Comparison of ENCODE assay signal across 25 cellular contexts in genomic region chr5:151162794-151163193, GRCh38. TPM values are rescaled to one million over a fixed set of nuclear protein-coding genes. Genes with fewer than 3 reads are reported as not detected.
DNase-seq lines count a peak whose midpoint lies in the region; ATAC-seq and TF ChIP-seq lines count a peak whose summit lies in the region.
"Had no signal": no experiment of that assay in that cellular context is flagged by ENCODE, and none has a peak within 500 bp of the region (broad histone marks: within the 10 kb centered on the region; RNA-seq: fewer than 3 reads in every experiment).

No MANE protein-coding gene starts in this region.

- TF ChIP-seq POLR2A in heart left ventricle (IDR thresholded peaks at IDR 0.05) = no peak

- no peaks in the 10 kb centered on the region for H3K36me3 Mint-ChIP-seq in stimulated activated memory B cell treated with anti-CD40 and anti-IgM and Interleukin-4, amounts not matched to agents 10 μg/mL and 1 μg/mL and 100 μg/mL, for 72 hours
- H3K36me3 Mint-ChIP-seq: CD4-positive, CD25-positive, alpha-beta regulatory T cell had no signal

- 71 to 92% (median 83%) methylated on average over 1 of the region's 1 CpG for WGBS in heart left ventricle, 4 donors

- no peaks in the 10 kb centered on the region for H3K9me3 Mint-ChIP-seq in stimulated activated memory B cell treated with anti-CD40 and anti-IgM and Interleukin-4, amounts not matched to agents 10 μg/mL and 1 μg/mL and 100 μg/mL, for 72 hours
- H3K9me3 Mint-ChIP-seq: CD4-positive, CD25-positive, alpha-beta regulatory T cell had no signal

- H3K9me3 ChIP-seq in cardiac muscle cell (ENCODE audit: low read depth) (no peaks in the 10 kb centered on the region), heart left ventricle (no peaks in the 10 kb centered on the region)
- H3K9me3 ChIP-seq: BE2C had no signal

- H3K27ac ChIP-seq in cardiac muscle cell = peak overlapping the region; percentile 65
- peak overlapping the region in 1 of 12 donors; percentile 6 for H3K27ac ChIP-seq in heart left ventricle
- H3K27ac ChIP-seq in coronary artery = no peak overlapping the region
- H3K27ac ChIP-seq: 22Rv1, SK-N-MC had no signal

- intact Hi-C loops in heart left ventricle (cut with DNase I) = loop anchor here in 6 of 10 donors (2.0 to 10.0 kb wide), 4 partner anchors 62 to 160 kb away; partner anchors contain the start of gene CCDC69 (in 1 of the 6)

- no peaks in the 10 kb centered on the region for H3K27me3 ChIP-seq in cardiac muscle cell
- H3K27me3 ChIP-seq in heart left ventricle = no peaks in the 10 kb centered on the region
- H3K27me3 ChIP-seq: BE2C had no signal

- H3K4me1 ChIP-seq in cardiac muscle cell (ENCODE audit: low read depth) = peaks cover 31% of the 10 kb centered on the region
- H3K4me1 ChIP-seq in heart left ventricle = peaks cover 0 to 21% (median 14%) of the 10 kb centered on the region in 12 donors
- H3K4me1 ChIP-seq: BE2C had no signal

- H3K27ac Mint-ChIP-seq in stimulated activated memory B cell treated with anti-CD40 and anti-IgM and Interleukin-4, amounts not matched to agents 10 μg/mL and 1 μg/mL and 100 μg/mL, for 72 hours = peak overlapping the region; percentile 26

- H3K4me3 ChIP-seq in cardiac muscle cell = no peak overlapping the region
- no peak overlapping the region for H3K4me3 ChIP-seq in heart left ventricle
- H3K4me3 ChIP-seq in coronary artery = no peak overlapping the region
- H3K4me3 ChIP-seq: GM12878, SK-N-MC had no signal

- DNase-seq in cardiac muscle cell (ENCODE audit: low read depth in 1 of 2, low spot score in 1 of 2) (no peak), heart left ventricle (no peak), left lobe of liver (ENCODE audit: low spot score) (no peak), Kasumi-1 (lab: John Stamatoyannopoulos, UW) (no peak), coronary artery (ENCODE audit: low spot score) (no peak)
- DNase-seq: BE2C; CD4-positive, CD25-positive, alpha-beta regulatory T cell; COR-L47; DMS 273 treated with DMSO at 0.1 percent for 48 hours; GF-D8; KBM-7; MV-4-11; NCI-H1417; NCI-H187; NCI-H2227 treated with DMSO at 0.1 percent for 48 hours; NCI-H510A treated with DMSO at 0.1 percent for 48 hours; NCI-H82; OCI-M1; SHP77 had no signal

- no peaks in the 10 kb centered on the region for H3K27me3 Mint-ChIP-seq in stimulated activated memory B cell treated with anti-CD40 and anti-IgM and Interleukin-4, amounts not matched to agents 10 μg/mL and 1 μg/mL and 100 μg/mL, for 72 hours
- H3K27me3 Mint-ChIP-seq: CD4-positive, CD25-positive, alpha-beta regulatory T cell had no signal

- H3K4me3 Mint-ChIP-seq in stimulated activated memory B cell treated with anti-CD40 and anti-IgM and Interleukin-4, amounts not matched to agents 10 μg/mL and 1 μg/mL and 100 μg/mL, for 72 hours = no peak overlapping the region

- TF ChIP-seq CTCF in cardiac muscle cell (IDR thresholded peaks at IDR 0.05; ENCODE audit: low read depth, low read length) = no peak
- TF ChIP-seq CTCF in heart left ventricle (IDR thresholded peaks at IDR 0.05) = no peak
- TF ChIP-seq CTCF in coronary artery (IDR thresholded peaks at IDR 0.05) = no peak

- ATAC-seq in heart left ventricle = no peak
- ATAC-seq in left lobe of liver = peak; percentile 27
- ATAC-seq in stimulated activated memory B cell treated with anti-CD40 and anti-IgM and Interleukin-4, amounts not matched to agents 10 μg/mL and 1 μg/mL and 100 μg/mL, for 72 hours = no peak
- ATAC-seq in GM21360 (IDR thresholded peaks at IDR 0.05; ENCODE audit: unreplicated experiment) = no peak
- no peak for ATAC-seq in HG03520 (IDR thresholded peaks at IDR 0.05; ENCODE audit: unreplicated experiment)
- ATAC-seq: GM12878 had no signal

- H3K36me3 ChIP-seq in cardiac muscle cell (no peaks in the 10 kb centered on the region), heart left ventricle (no peaks in the 10 kb centered on the region)
- H3K36me3 ChIP-seq: BE2C had no signal

- peaks cover 43% of the 10 kb centered on the region for H3K4me1 Mint-ChIP-seq in stimulated activated memory B cell treated with anti-CD40 and anti-IgM and Interleukin-4, amounts not matched to agents 10 μg/mL and 1 μg/mL and 100 μg/mL, for 72 hours

RNA-seq across cellular contexts. Expression of gene ANXA6, which starts 5.2 kb away (rescaled TPM):
- total RNA-seq in cardiac muscle cell (628 and 658 TPM in 2 replicates), heart left ventricle (100 to 1,000 TPM; 179 to 287 (median 220) TPM), left lobe of liver (232 TPM)
- polyA plus RNA-seq in cardiac muscle cell (404 and 448 TPM in 2 replicates), heart left ventricle (100 to 1,000 TPM; 171 to 202 TPM)
